Comparison of ENCODE assay signal across 20 cellular contexts in the genomic region with DNA sequence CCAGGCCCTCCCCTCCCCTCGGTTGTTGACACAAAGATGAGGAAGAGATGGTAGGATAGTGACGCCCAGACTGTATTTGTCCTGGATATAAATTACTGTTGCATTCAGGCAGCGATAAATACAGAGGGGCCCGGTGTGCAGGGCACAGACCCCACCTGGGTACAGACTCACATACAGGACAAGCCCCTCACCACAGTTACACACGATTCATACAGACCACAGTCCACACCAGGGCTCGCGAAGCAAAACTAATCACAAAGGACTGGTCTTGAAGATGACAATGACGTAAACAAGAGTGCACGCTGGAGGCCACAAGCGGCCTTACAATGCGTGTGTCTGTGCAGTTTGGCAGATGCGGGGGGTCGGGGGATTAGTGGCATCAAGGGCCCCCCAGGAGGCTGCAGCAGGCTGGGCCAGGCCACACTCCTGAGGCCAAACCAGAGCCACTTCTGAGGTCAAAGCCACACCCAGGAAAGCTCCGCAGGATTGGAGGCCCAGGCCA. TPM values are rescaled to one million over a fixed set of nuclear protein-coding genes. Genes with fewer than 3 reads are reported as not detected.
"Had no signal": no experiment of that assay in that cellular context is flagged by ENCODE, and none has a peak within 500 bp of the region (broad histone marks: within the 10 kb centered on the region; RNA-seq: fewer than 3 reads in every experiment).

No MANE protein-coding gene starts in this region.

- H3K79me2 ChIP-seq: parathyroid adenoma had no signal

- H3K4me1 ChIP-seq: body of pancreas, gastroesophageal sphincter, left lung, parathyroid adenoma had no signal

- H3K4me3 ChIP-seq: body of pancreas, gastroesophageal sphincter, left lung, mucosa of descending colon had no signal

- ATAC-seq: activated CD8-positive, alpha-beta memory T cell treated with anti-CD3 and anti-CD28 coated beads, Interleukin-2, amount 10 ng/mL, durations not matched to agents 7 days and 5 days; body of pancreas; gastroesophageal sphincter; left lung; mucosa of descending colon; naive thymus-derived CD4-positive, alpha-beta T cell; T-cell had no signal

- H3K27ac ChIP-seq: body of pancreas, gastroesophageal sphincter, left lung, parathyroid adenoma had no signal

- H3K27me3 ChIP-seq: body of pancreas, gastroesophageal sphincter, left lung had no signal

- DNase-seq: activated CD4-positive, alpha-beta memory T cell treated with anti-CD3 and anti-CD28 coated beads for 36 hours; activated CD8-positive, alpha-beta memory T cell treated with anti-CD3 and anti-CD28 coated beads, Interleukin-2, amount 10 ng/mL, durations not matched to agents 7 days and 5 days; activated T-cell treated with anti-CD3 and anti-CD28 coated beads, Interleukin-2, amount 50 U/mL, for 1 hour; amniotic stem cell; body of pancreas; erythroblast; mammary epithelial cell; naive thymus-derived CD4-positive, alpha-beta T cell; retina; stimulated activated CD4-positive, alpha-beta T cell treated with anti-CD3 and anti-CD28 coated beads, Interleukin-15, amount 100 ng/mL, for 24 hours; stimulated activated CD4-positive, alpha-beta T cell treated with anti-CD3 and anti-CD28 coated beads, Interleukin-4, amount 100 ng/mL, for 1 hour; stimulated activated naive CD4-positive, alpha-beta T cell treated with Interleukin-2 at 50 U/mL for 16 hours; T-helper 9 cell; trophoblast cell had no signal

- H3K9me3 ChIP-seq: body of pancreas, gastroesophageal sphincter, left lung, mucosa of descending colon had no signal

- H2AFZ ChIP-seq: parathyroid adenoma had no signal

RNA-seq across cellular contexts. Expression of gene SLC26A1, which starts 34.3 kb away (rescaled TPM):
- total RNA-seq: activated CD4-positive, alpha-beta memory T cell treated with anti-CD3 and anti-CD28 coated beads for 36 hours; activated CD8-positive, alpha-beta memory T cell treated with anti-CD3 and anti-CD28 coated beads, Interleukin-2, amount 10 ng/mL, durations not matched to agents 7 days and 5 days; gastroesophageal sphincter; mammary epithelial cell; skeletal muscle tissue had no signal
